In genomic region chr9:124475158-124475867, GRCh38 we compare ENCODE assay signal across 2 cellular contexts.
TF ChIP-seq lines count a peak whose summit lies in the region.

No MANE protein-coding gene starts in this region.

TF ChIP-seq in SK-N-SH, 30 proteins besides CTCF, POLR2A, EP300 and RAD21:
- TF ChIP-seq SIN3A (IDR thresholded peaks at IDR 0.05; ENCODE audit: borderline replicate concordance, low read depth, low read length) = no peak
- TF ChIP-seq SMC3 (IDR thresholded peaks at IDR 0.05; ENCODE audit: low read depth, low read length) = peak; percentile 13; the same call in 1 of the 2 replicates
- no peak for TF ChIP-seq FOXJ3 (CRISPR knock-in tag; IDR thresholded peaks at IDR 0.05)

TF ChIP-seq in SK-N-SH treated with all-trans-retinoic acid at 6 μM for 48 hours, 23 proteins besides CTCF, POLR2A, EP300 and RAD21:
- no peak for TF ChIP-seq SNAI2 (CRISPR knock-in tag; IDR thresholded peaks at IDR 0.05)
